12 cellular contexts compared by ENCODE assay signal in the genomic region with DNA sequence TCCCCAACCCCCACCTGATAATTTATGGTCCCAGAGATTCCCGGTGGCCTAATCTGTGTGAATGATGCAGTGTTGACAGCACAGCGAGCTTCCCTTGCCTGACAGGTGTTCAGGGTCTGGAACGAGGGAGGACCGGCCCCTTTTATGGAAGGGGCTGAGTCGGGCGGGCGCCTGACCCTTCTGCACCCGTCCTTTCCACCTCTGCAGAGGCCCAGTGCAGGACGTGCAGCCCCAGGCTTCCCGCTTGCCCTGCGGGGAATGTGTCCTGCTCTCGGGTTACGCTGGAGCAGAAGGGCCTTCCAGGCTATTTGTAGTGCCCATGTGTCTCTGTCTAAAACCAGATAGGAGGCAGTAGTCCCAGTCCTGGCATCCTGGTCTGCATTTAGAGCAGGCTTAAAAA. TPM values are rescaled to one million over a fixed set of nuclear protein-coding genes. Genes with fewer than 3 reads are reported as not detected.
DNase-seq lines count a peak whose midpoint lies in the region; ATAC-seq, FAIRE-seq and TF ChIP-seq lines count a peak whose summit lies in the region.
"Had no signal": no experiment of that assay in that cellular context is flagged by ENCODE, and none has a peak within 500 bp of the region (broad histone marks: within the 10 kb centered on the region; RNA-seq: fewer than 3 reads in every experiment).

No MANE protein-coding gene starts in this region.

- intact Hi-C loops in esophagus muscularis mucosa (cut with DNase I) (no loop called here), mucosa of descending colon (cut with DNase I, micrococcal nuclease) (no loop called here)

- peak overlapping the region; percentile 23 for H2AK5ac ChIP-seq in neuronal stem cell (ENCODE audit: low read depth, low read length)

- DNase-seq in NCI-H510A (lab: John Stamatoyannopoulos, UW) (peak; percentile 38), esophagus muscularis mucosa (ENCODE audit: extremely low spot score) (no peak), neuronal stem cell (ENCODE audit: low spot score) (no peak), GM12891 (ENCODE audit: insufficient read length, low spot score) (no peak), mucosa of descending colon (no peak), inferior parietal cortex (ENCODE audit: extremely low spot score) (no peak)
- DNase-seq: activated CD4-positive, alpha-beta T cell treated with anti-CD3 and anti-CD28 coated beads for 48 hours; activated effector memory CD4-positive, alpha-beta T cell treated with Interleukin-2 at 50 U/mL for 16 hours; central memory CD4-positive, alpha-beta T cell; immature natural killer cell; NCI-H748 treated with DMSO at 0.1 percent for 48 hours had no signal

- no peak for FAIRE-seq in GM12891 (lab: Jason Lieb, UNC)

- H3K79me1 ChIP-seq in neuronal stem cell (ENCODE audit: low read depth, low read length): no peaks in the 10 kb centered on the region

- no peak overlapping the region for H2BK120ac ChIP-seq in neuronal stem cell (ENCODE audit: low read depth, low read length)

- H3K36me3 ChIP-seq in esophagus muscularis mucosa (peaks cover 0 to 8% (median 3%) of the 10 kb centered on the region in 4 donors), neuronal stem cell (replicated peaks in 1 of 2; ENCODE audit: control insufficient read depth in 2 of 2, insufficient read depth in 2 of 2, low read length in 2 of 2) (no peaks in the 10 kb centered on the region), mucosa of descending colon (ENCODE audit: low read depth) (no peaks in the 10 kb centered on the region)
- H3K36me3 ChIP-seq: neutrophil had no signal

- WGBS in esophagus muscularis mucosa: 59% methylated on average over 11 of the region's 13 CpGs
- no CpG with 5 or more reads among the region's 13 CpGs for WGBS in neuronal stem cell (ENCODE audit: extremely low coverage in 2 of 2, insufficient read length in 2 of 2, insufficient replicate concordance in 1 of 2), 2 donors

- H4K91ac ChIP-seq in neuronal stem cell (ENCODE audit: low read depth, low read length, poor library complexity): no peak overlapping the region

- no peak overlapping the region for H3K4me2 ChIP-seq in neuronal stem cell (ENCODE audit: insufficient read depth, low read length, poor library complexity, severe bottlenecking)

- H2AFZ ChIP-seq in neuronal stem cell (ENCODE audit: low read length): peak overlapping the region; percentile 78

- TF ChIP-seq POLR2A in esophagus muscularis mucosa (IDR thresholded peaks at IDR 0.05; ENCODE audit: low read depth): no peak
- TF ChIP-seq POLR2A in GM12891 (IDR thresholded peaks at IDR 0.05; ENCODE audit: low read depth, low read length): no peak

- no peak overlapping the region for H2BK5ac ChIP-seq in neuronal stem cell (ENCODE audit: low read length)

- ATAC-seq in mucosa of descending colon: no peak

- peak overlapping the region; percentile 81 to 90 (median 85) for H3K27ac ChIP-seq in esophagus muscularis mucosa (replicated peaks in 1 of 4)
- peak overlapping the region; percentile 79 for H3K27ac ChIP-seq in neuronal stem cell (replicated peaks; ENCODE audit: low read length)
- H3K27ac ChIP-seq: neutrophil had no signal

- H2BK12ac ChIP-seq in neuronal stem cell (ENCODE audit: low read length): no peak overlapping the region

- H3K4me1 ChIP-seq in esophagus muscularis mucosa (peaks cover 34 to 69% (median 59%) of the 10 kb centered on the region in 4 donors), neuronal stem cell (ENCODE audit: control insufficient read depth in 2 of 2, insufficient read depth in 1 of 2, low read depth in 1 of 2, low read length in 2 of 2) (peaks cover 19 to 29% of the 10 kb centered on the region in 2 donors), mucosa of descending colon (ENCODE audit: low read depth) (no peaks in the 10 kb centered on the region)

- no peak overlapping the region for H2BK15ac ChIP-seq in neuronal stem cell (ENCODE audit: low read length)

- no peak overlapping the region for H3K4me3 ChIP-seq in esophagus muscularis mucosa
- no peak overlapping the region for H3K4me3 ChIP-seq in neuronal stem cell (ENCODE audit: low read length in 2 of 2)
- H3K4me3 ChIP-seq in mucosa of descending colon: no peak overlapping the region

- no peaks in the 10 kb centered on the region for H3K9me3 ChIP-seq in esophagus muscularis mucosa
- no peaks in the 10 kb centered on the region for H3K9me3 ChIP-seq in neuronal stem cell (replicated peaks in 1 of 2; ENCODE audit: control insufficient read depth in 2 of 2, insufficient read depth in 1 of 2, low read depth in 1 of 2, low read length in 2 of 2)
- H3K9me3 ChIP-seq in mucosa of descending colon: no peaks in the 10 kb centered on the region
- H3K9me3 ChIP-seq: neutrophil had no signal

- peak overlapping the region; percentile 66 for H3K18ac ChIP-seq in neuronal stem cell (ENCODE audit: low read length)

- no peak for TF ChIP-seq EP300 in esophagus muscularis mucosa (IDR thresholded peaks at IDR 0.05)

- no peak overlapping the region for H4K8ac ChIP-seq in neuronal stem cell (ENCODE audit: low read depth, low read length)

- H3K27me3 ChIP-seq in esophagus muscularis mucosa: peaks cover 0 to 11% (median 0%) of the 10 kb centered on the region in 4 donors
- peaks cover 0 to 51% (median 0%) of the 10 kb centered on the region in 3 experiments for H3K27me3 ChIP-seq in neuronal stem cell (ENCODE audit: control insufficient read depth in 3 of 3, insufficient read depth in 3 of 3, low read depth in 1 of 3, low read length in 3 of 3)

- no peak overlapping the region for H3K4ac ChIP-seq in neuronal stem cell (ENCODE audit: low read length)

- no peak overlapping the region for H3K14ac ChIP-seq in neuronal stem cell (ENCODE audit: low read length)

- TF ChIP-seq CTCF in esophagus muscularis mucosa (IDR thresholded peaks at IDR 0.05): no peak
- no peak for TF ChIP-seq CTCF in mucosa of descending colon (IDR thresholded peaks at IDR 0.05)

- no peak overlapping the region for H3K23ac ChIP-seq in neuronal stem cell (ENCODE audit: low read depth, low read length, poor library complexity)

- H3K9ac ChIP-seq in neuronal stem cell (ENCODE audit: low read depth, low read length, poor library complexity): no peak overlapping the region

TF ChIP-seq in GM12891, 5 proteins besides CTCF, POLR2A, EP300 and RAD21:
- TF ChIP-seq TAF1 (IDR thresholded peaks at IDR 0.05; ENCODE audit: low read depth, low read length): no peak
- TF ChIP-seq POU2F2 (IDR thresholded peaks at IDR 0.05; ENCODE audit: low read depth, low read length): no peak
- no peak for TF ChIP-seq SPI1 (IDR thresholded peaks at IDR 0.05; ENCODE audit: low read depth, low read length)
- TF ChIP-seq PAX5 (IDR thresholded peaks at IDR 0.05; ENCODE audit: insufficient read depth, low read length, severe bottlenecking): no peak
- TF ChIP-seq POLR2AphosphoS5 (IDR thresholded peaks at IDR 0.05; ENCODE audit: low read depth, low read length): no peak
TF ChIP-seq in GM12891: peak in this region for 0.

RNA-seq across cellular contexts. Expression of a gene that starts 16.2 kb away (rescaled TPM):
- total RNA-seq in esophagus muscularis mucosa (1 to 10 TPM; 3.0 to 7.2 (median 4.7) TPM), mucosa of descending colon (1 to 10 TPM in 2 of 3 donors, under 1 TPM in 1; 0.12 to 1.5 (median 1.1) TPM)
- polyA plus RNA-seq in neuronal stem cell (2013, experiment 1 of 2): 8.7 TPM
- polyA plus RNA-seq in neuronal stem cell (2013, experiment 2 of 2): 9.0 TPM
- not detected for polyA plus RNA-seq in GM12891 (2012; ENCODE audit: low read depth, missing spikeins)
- polyA plus RNA-seq: immature natural killer cell had no signal

RNA-seq across cellular contexts. Expression of a gene that starts 40.2 kb away (rescaled TPM):
- total RNA-seq in esophagus muscularis mucosa: not detected
- polyA plus RNA-seq in neuronal stem cell (2013, experiment 1 of 2): not detected
- polyA plus RNA-seq in neuronal stem cell (2013, experiment 2 of 2): not detected
- not detected for polyA plus RNA-seq in GM12891 (2012; ENCODE audit: low read depth, missing spikeins)
- total RNA-seq in mucosa of descending colon: 100 to 1,000 TPM in 2 of 3 donors, 10 to 100 TPM in 1; 98.0 to 219 (median 189) TPM
- polyA plus RNA-seq: immature natural killer cell had no signal

RNA-seq across cellular contexts. Expression of a gene that starts 40.9 kb away (rescaled TPM):
- total RNA-seq in esophagus muscularis mucosa (not detected), mucosa of descending colon (1 to 10 TPM in 1 of 3 donors, under 1 TPM in 2; 0.10 to 1.7 (median 0.23) TPM)
- polyA plus RNA-seq in neuronal stem cell (2013, experiment 1 of 2): 0.21 TPM
- polyA plus RNA-seq in neuronal stem cell (2013, experiment 2 of 2): 0.15 TPM
- 0.24 TPM for polyA plus RNA-seq in GM12891 (2012; ENCODE audit: low read depth, missing spikeins)
- polyA plus RNA-seq: immature natural killer cell had no signal

RNA-seq across cellular contexts. Expression of a gene that starts 45.4 kb away (rescaled TPM):
- total RNA-seq in esophagus muscularis mucosa: 10 to 100 TPM; 31.6 to 45.4 (median 36.1) TPM
- 15.0 TPM for polyA plus RNA-seq in neuronal stem cell (2013, experiment 1 of 2)
- polyA plus RNA-seq in neuronal stem cell (2013, experiment 2 of 2): 14.9 TPM
- 41.7 TPM for polyA plus RNA-seq in GM12891 (2012; ENCODE audit: low read depth, missing spikeins)
- 10 to 100 TPM; 32.7 to 41.4 (median 36.7) TPM for total RNA-seq in mucosa of descending colon

Comparison
In these comparisons a context has a peak if more than half of its experiments do, and no peak if none do; other contexts are left out.
1. RNA of a gene that starts 40.2 kb away (total RNA-seq): 98.0 to 219 TPM in mucosa of descending colon; not detected in esophagus muscularis mucosa; every median in the first group is over 10 times any median in the second.